Comparison of ENCODE assay signal across 11 cellular contexts in genomic region chr10:47098238-47098637, GRCh38.
"Had no signal": no experiment of that assay in that cellular context is flagged by ENCODE, and none has a peak within 500 bp of the region (broad histone marks: within the 10 kb centered on the region; RNA-seq: fewer than 3 reads in every experiment).

No MANE protein-coding gene starts in this region.

- H3K27ac ChIP-seq: GM23248 had no signal

- DNase-seq: GM23248, GOT3, H7, HCEC 1CT, HFFc6 had no signal

- ATAC-seq: GM23338, HCT116 had no signal

- H3K4me1 ChIP-seq: HAP-1 had no signal

- H3K36me3 ChIP-seq: HAP-1 had no signal

- H3K9me3 ChIP-seq: HAP-1 had no signal

- FAIRE-seq: H1, H54 had no signal

- H3K4me1 Mint-ChIP-seq: GM23338, H9 had no signal

- H2AFZ ChIP-seq: GM23248, GM23338 had no signal

- H3K9ac ChIP-seq: GM23248 had no signal

- H3K27ac Mint-ChIP-seq: GM23338, H9, HFFc6 had no signal

- H3K4me3 ChIP-seq: GM23248, GM23338, HAP-1 had no signal

- H3K4me3 Mint-ChIP-seq: GM23338, H9, HFFc6 had no signal

- H3K4me2 ChIP-seq: GM23338 had no signal
